ENCODE assay signal across 1 cellular context in genomic region chr12:116423053-116423452, GRCh38.
TF ChIP-seq lines count a peak whose summit lies in the region.

No MANE protein-coding gene starts in this region.

TF ChIP-seq in WTC11, 78 proteins besides CTCF, POLR2A, EP300 and RAD21 (continued from another document):
- no peak for TF ChIP-seq STAT6 (CRISPR knock-in tag; conservative IDR thresholded peaks at IDR 0.05; ENCODE audit: low read depth)
- TF ChIP-seq NFATC4 (CRISPR knock-in tag; IDR thresholded peaks at IDR 0.05) = no peak
- TF ChIP-seq ZNF671 (CRISPR knock-in tag; IDR thresholded peaks at IDR 0.05) = no peak
- no peak for TF ChIP-seq ZNF232 (CRISPR knock-in tag; IDR thresholded peaks at IDR 0.05)
- TF ChIP-seq CREM (CRISPR knock-in tag; IDR thresholded peaks at IDR 0.05) = no peak
- TF ChIP-seq, protein P1, sequence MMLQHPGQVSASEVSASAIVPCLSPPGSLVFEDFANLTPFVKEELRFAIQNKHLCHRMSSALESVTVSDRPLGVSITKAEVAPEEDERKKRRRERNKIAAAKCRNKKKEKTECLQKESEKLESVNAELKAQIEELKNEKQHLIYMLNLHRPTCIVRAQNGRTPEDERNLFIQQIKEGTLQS (CRISPR knock-in tag; conservative IDR thresholded peaks at IDR 0.05) = no peak
- no peak for TF ChIP-seq FOXP1 (CRISPR knock-in tag; IDR thresholded peaks at IDR 0.05; ENCODE audit: borderline replicate concordance)
- TF ChIP-seq PRRX2 (CRISPR knock-in tag; IDR thresholded peaks at IDR 0.05) = no peak
- TF ChIP-seq ARID4B (CRISPR knock-in tag; IDR thresholded peaks at IDR 0.05; ENCODE audit: borderline replicate concordance) = no peak
